Comparison of ENCODE assay signal across 10 cellular contexts in genomic region chr19:7004313-7004931, GRCh38. TPM values are rescaled to one million over a fixed set of nuclear protein-coding genes. Genes with fewer than 3 reads are reported as not detected.
DNase-seq lines count a peak whose midpoint lies in the region; ATAC-seq, FAIRE-seq and TF ChIP-seq lines count a peak whose summit lies in the region.
"Had no signal": no experiment of that assay in that cellular context is flagged by ENCODE, and none has a peak within 500 bp of the region (broad histone marks: within the 10 kb centered on the region; RNA-seq: fewer than 3 reads in every experiment).

No MANE protein-coding gene starts in this region.

- H3K27ac Mint-ChIP-seq in activated naive CD4-positive, alpha-beta T cell treated with anti-CD3 and anti-CD28 coated beads, Interleukin-2, amount 50 U/mL, for 72 hours = no peak overlapping the region
- no peak overlapping the region for H3K27ac Mint-ChIP-seq in activated naive CD4-positive, alpha-beta T cell treated with anti-CD3 and anti-CD28 coated beads, Interleukin-2, amount 10 ng/mL, durations not matched to agents 7 days and 5 days

- peaks cover 24% of the 10 kb centered on the region for H3K4me1 Mint-ChIP-seq in activated naive CD4-positive, alpha-beta T cell treated with anti-CD3 and anti-CD28 coated beads, Interleukin-2, amount 10 ng/mL, durations not matched to agents 7 days and 5 days

- H3K36me3 Mint-ChIP-seq in activated naive CD4-positive, alpha-beta T cell treated with anti-CD3 and anti-CD28 coated beads, Interleukin-2, amount 50 U/mL, for 72 hours = no peaks in the 10 kb centered on the region
- H3K36me3 Mint-ChIP-seq in activated naive CD4-positive, alpha-beta T cell treated with anti-CD3 and anti-CD28 coated beads, Interleukin-2, amount 10 ng/mL, durations not matched to agents 7 days and 5 days = no peaks in the 10 kb centered on the region

- no peak overlapping the region for H3K27ac ChIP-seq in small intestine (ENCODE audit: low read depth in 1 of 2, low read length in 1 of 2)

- peaks cover 2% of the 10 kb centered on the region for H3K9me3 ChIP-seq in small intestine (ENCODE audit: control insufficient read depth, low read depth)

- H3K27me3 ChIP-seq in small intestine (ENCODE audit: control insufficient read depth in 2 of 2, insufficient read depth in 2 of 2, low read length in 2 of 2) = no peaks in the 10 kb centered on the region

- H3K27me3 Mint-ChIP-seq in activated naive CD4-positive, alpha-beta T cell treated with anti-CD3 and anti-CD28 coated beads, Interleukin-2, amount 10 ng/mL, durations not matched to agents 7 days and 5 days = no peaks in the 10 kb centered on the region

- H3K9me3 Mint-ChIP-seq in activated naive CD4-positive, alpha-beta T cell treated with anti-CD3 and anti-CD28 coated beads, Interleukin-2, amount 50 U/mL, for 72 hours = peaks cover 0 to 4% of the 10 kb centered on the region in 2 donors
- H3K9me3 Mint-ChIP-seq in activated naive CD4-positive, alpha-beta T cell treated with anti-CD3 and anti-CD28 coated beads, Interleukin-2, amount 10 ng/mL, durations not matched to agents 7 days and 5 days = no peaks in the 10 kb centered on the region

- no peak overlapping the region for H3K4me3 ChIP-seq in small intestine (ENCODE audit: low read depth in 1 of 2, low read length in 2 of 2)

- CTCF ChIA-PET in activated naive CD4-positive, alpha-beta T cell treated with anti-CD3 and anti-CD28 coated beads, Interleukin-2, amount 10 ng/mL, durations not matched to agents 7 days and 5 days (lab: Charles Lee) = interaction anchor here (1.5 kb wide), 1 partner anchor 141 kb away, joined by 6 read pairs; no protein-coding TSS in a partner anchor

- H3K36me3 ChIP-seq in small intestine (ENCODE audit: control insufficient read depth in 2 of 2, insufficient read depth in 2 of 2, low read length in 2 of 2) = no peaks in the 10 kb centered on the region

- no peak overlapping the region for H3K4me3 Mint-ChIP-seq in activated naive CD4-positive, alpha-beta T cell treated with anti-CD3 and anti-CD28 coated beads, Interleukin-2, amount 10 ng/mL, durations not matched to agents 7 days and 5 days

- 55 to 61% (median 59%) methylated on average over 18 of the region's 18 CpGs for WGBS in small intestine, 3 donors

- peak in 1 of 2 donors; percentile 47 for DNase-seq in activated naive CD4-positive, alpha-beta T cell treated with anti-CD3 and anti-CD28 coated beads, Interleukin-2, amount 50 U/mL, for 72 hours (ENCODE audit: low spot score in 2 of 2)
- DNase-seq in activated naive CD4-positive, alpha-beta T cell treated with anti-CD3 and anti-CD28 coated beads, Interleukin-2, amount 10 ng/mL, durations not matched to agents 7 days and 5 days = no peak
- DNase-seq in NCI-H2196 (lab: John Stamatoyannopoulos, UW; ENCODE audit: unreplicated experiment) (peak; percentile 62), erythroblast (lab: John Stamatoyannopoulos, UW) (peak; percentile 15 to 42), small intestine (peak; percentile 14), NCI-H1092 (lab: John Stamatoyannopoulos, UW) (no peak)
- DNase-seq: activated T-cell treated with anti-CD3 and anti-CD28 coated beads, Interleukin-2, amount 50 U/mL, for 48 hours had no signal

- ATAC-seq in activated naive CD4-positive, alpha-beta T cell treated with anti-CD3 and anti-CD28 coated beads, Interleukin-2, amount 50 U/mL, for 72 hours = peak; percentile 59 to 67
- ATAC-seq in HG03378 (IDR thresholded peaks at IDR 0.05; ENCODE audit: unreplicated experiment) (no peak), GM19452 (IDR thresholded peaks at IDR 0.05; ENCODE audit: unreplicated experiment) (no peak)

- H3K4me1 ChIP-seq in small intestine (ENCODE audit: control insufficient read depth in 2 of 2, insufficient read depth in 1 of 2, low read depth in 1 of 2, low read length in 1 of 2) = no peaks in the 10 kb centered on the region

- TF ChIP-seq POLR2A in erythroblast (IDR thresholded peaks at IDR 0.05; ENCODE audit: low read length) = no peak

- FAIRE-seq in small intestine (lab: Jason Lieb, UNC) = no peak

RNA-seq across cellular contexts. Expression of gene MBD3L2B, which starts 16.8 kb away (rescaled TPM):
- total RNA-seq in activated naive CD4-positive, alpha-beta T cell treated with anti-CD3 and anti-CD28 coated beads, Interleukin-2, amount 50 U/mL, for 72 hours = not detected
- polyA plus RNA-seq in small intestine = not detected
- total RNA-seq: lung microvascular endothelial cell had no signal

RNA-seq across cellular contexts. Expression of gene MBD3L5, which starts 26.0 kb away (rescaled TPM):
- not detected for total RNA-seq in activated naive CD4-positive, alpha-beta T cell treated with anti-CD3 and anti-CD28 coated beads, Interleukin-2, amount 50 U/mL, for 72 hours
- not detected for polyA plus RNA-seq in small intestine
- total RNA-seq: lung microvascular endothelial cell had no signal

RNA-seq across cellular contexts. Expression of gene MBD3L4, which starts 35.6 kb away (rescaled TPM):
- not detected for total RNA-seq in activated naive CD4-positive, alpha-beta T cell treated with anti-CD3 and anti-CD28 coated beads, Interleukin-2, amount 50 U/mL, for 72 hours
- polyA plus RNA-seq in small intestine = not detected
- total RNA-seq: lung microvascular endothelial cell had no signal

RNA-seq across cellular contexts. Expression of gene MBD3L2, which starts 44.7 kb away (rescaled TPM):
- total RNA-seq in activated naive CD4-positive, alpha-beta T cell treated with anti-CD3 and anti-CD28 coated beads, Interleukin-2, amount 50 U/mL, for 72 hours = not detected
- polyA plus RNA-seq in small intestine = not detected
- total RNA-seq: lung microvascular endothelial cell had no signal

RNA-seq across cellular contexts. Expression of gene MBD3L3, which starts 54.1 kb away (rescaled TPM):
- total RNA-seq in activated naive CD4-positive, alpha-beta T cell treated with anti-CD3 and anti-CD28 coated beads, Interleukin-2, amount 50 U/mL, for 72 hours = not detected
- polyA plus RNA-seq in small intestine = not detected
- total RNA-seq: lung microvascular endothelial cell had no signal

Comparison
In these comparisons a context has a peak if more than half of its experiments do, and no peak if none do; other contexts are left out.
1. ATAC-seq: peak in activated naive CD4-positive, alpha-beta T cell treated with anti-CD3 and anti-CD28 coated beads, Interleukin-2, amount 50 U/mL, for 72 hours (2 of 2); none in HG03378 (single experiment) and GM19452 (single experiment).
2. DNase-seq: peak in NCI-H2196 (single experiment), erythroblast (2 of 2) and small intestine (single experiment); none in activated naive CD4-positive, alpha-beta T cell treated with anti-CD3 and anti-CD28 coated beads, Interleukin-2, amount 10 ng/mL, durations not matched to agents 7 days and 5 days (single experiment) and NCI-H1092 (single experiment).